17 cellular contexts compared by ENCODE assay signal in genomic region chr7:116291937-116292336, GRCh38.
DNase-seq lines count a peak whose midpoint lies in the region; ATAC-seq and TF ChIP-seq lines count a peak whose summit lies in the region.
"Had no signal": no experiment of that assay in that cellular context is flagged by ENCODE, and none has a peak within 500 bp of the region (broad histone marks: within the 10 kb centered on the region; RNA-seq: fewer than 3 reads in every experiment).

No MANE protein-coding gene starts in this region.

- H3K27ac ChIP-seq in RWPE2 (ENCODE audit: poor library complexity, severe bottlenecking) (peak overlapping the region; percentile 29), osteoblast (ENCODE audit: low read depth, low read length) (no peak overlapping the region)
- H3K27ac ChIP-seq: 22Rv1, C4-2B, HL-60 had no signal

- H3K27ac Mint-ChIP-seq in activated CD4-positive, alpha-beta T cell treated with anti-CD3 and anti-CD28 coated beads, Interleukin-2, amount 10 ng/mL, durations not matched to agents 24 days and 14 days: no peak overlapping the region
- H3K27ac Mint-ChIP-seq: CD4-positive, alpha-beta T cell; GM23338; HFFc6 had no signal

- H3K9me3 Mint-ChIP-seq in activated CD4-positive, alpha-beta T cell treated with anti-CD3 and anti-CD28 coated beads, Interleukin-2, amount 10 ng/mL, durations not matched to agents 24 days and 14 days: peaks cover 3% of the 10 kb centered on the region

- H3K36me3 ChIP-seq in RWPE2 (ENCODE audit: low read depth): no peaks in the 10 kb centered on the region
- H3K36me3 ChIP-seq in osteoblast (ENCODE audit: insufficient read depth, low read length): no peaks in the 10 kb centered on the region

- TF ChIP-seq CTCF in RWPE2 (IDR thresholded peaks at IDR 0.05; ENCODE audit: poor library complexity, severe bottlenecking) (no peak), osteoblast (IDR thresholded peaks at IDR 0.05; ENCODE audit: extremely low read depth, low read depth, low read length) (no peak), lower leg skin (IDR thresholded peaks at IDR 0.05) (no peak)

- WGBS in lower leg skin, 2 donors: 100% methylated on average over 1 of the region's 1 CpG

- H3K4me3 ChIP-seq in RWPE2 (ENCODE audit: severe bottlenecking): no peak overlapping the region
- H3K4me3 ChIP-seq in osteoblast (ENCODE audit: insufficient read depth, low read length): no peak overlapping the region
- H3K4me3 ChIP-seq in lower leg skin (ENCODE audit: low read depth, poor library complexity, severe bottlenecking): no peak overlapping the region
- H3K4me3 ChIP-seq: A549, GM23338 had no signal

- H4K20me1 ChIP-seq in osteoblast (ENCODE audit: insufficient read depth, low read length): no peaks in the 10 kb centered on the region

- H3K79me2 ChIP-seq in osteoblast (ENCODE audit: insufficient read depth, low read length): no peaks in the 10 kb centered on the region

- H2AFZ ChIP-seq in osteoblast (ENCODE audit: low read length): peak overlapping the region; percentile 7
- H2AFZ ChIP-seq: GM23338 had no signal

- H3K4me3 Mint-ChIP-seq in activated CD4-positive, alpha-beta T cell treated with anti-CD3 and anti-CD28 coated beads, Interleukin-2, amount 10 ng/mL, durations not matched to agents 24 days and 14 days: no peak overlapping the region
- H3K4me3 Mint-ChIP-seq: CD4-positive, alpha-beta T cell; GM23338; HFFc6 had no signal

- H3K4me2 ChIP-seq in osteoblast (ENCODE audit: insufficient read depth, low read length): no peak overlapping the region
- H3K4me2 ChIP-seq: A549, GM23338 had no signal

- H3K4me1 ChIP-seq in RWPE2 (ENCODE audit: insufficient read depth, poor library complexity, severe bottlenecking): peaks cover 19% of the 10 kb centered on the region
- no peaks in the 10 kb centered on the region for H3K4me1 ChIP-seq in osteoblast (ENCODE audit: insufficient read depth, low read length)
- H3K4me1 ChIP-seq: Caco-2 had no signal

- ATAC-seq in RWPE2 (ENCODE audit: low read depth): no peak
- ATAC-seq: GM23338 had no signal

- H3K27me3 Mint-ChIP-seq in activated CD4-positive, alpha-beta T cell treated with anti-CD3 and anti-CD28 coated beads, Interleukin-2, amount 10 ng/mL, durations not matched to agents 24 days and 14 days: peaks cover 16% of the 10 kb centered on the region

- H3K4me1 Mint-ChIP-seq in activated CD4-positive, alpha-beta T cell treated with anti-CD3 and anti-CD28 coated beads, Interleukin-2, amount 10 ng/mL, durations not matched to agents 24 days and 14 days: no peaks in the 10 kb centered on the region
- H3K4me1 Mint-ChIP-seq: GM23338 had no signal

- intact Hi-C loops in activated CD4-positive, alpha-beta T cell treated with anti-CD3 and anti-CD28 coated beads, Interleukin-2, amount 10 ng/mL, durations not matched to agents 24 days and 14 days (cut with micrococcal nuclease): no loop called here
- intact Hi-C loops in lower leg skin (cut with DNase I; ENCODE audit: low total_unique reads): no loop called here

- H3K36me3 Mint-ChIP-seq in activated CD4-positive, alpha-beta T cell treated with anti-CD3 and anti-CD28 coated beads, Interleukin-2, amount 10 ng/mL, durations not matched to agents 24 days and 14 days (ENCODE audit: low read depth): no peaks in the 10 kb centered on the region

- DNase-seq in activated CD4-positive, alpha-beta T cell treated with anti-CD3 and anti-CD28 coated beads, Interleukin-2, amount 10 ng/mL, durations not matched to agents 24 days and 14 days: peak; percentile 8
- no peak for DNase-seq in activated CD4-positive, alpha-beta T cell treated with anti-CD3 and anti-CD28 coated beads for 1 hour
- DNase-seq in RWPE2 (ENCODE audit: low spot score): no peak
- DNase-seq in osteoblast (ENCODE audit: insufficient read length, low spot score, missing footprints): no peak
- DNase-seq in NCI-H2081 (lab: John Stamatoyannopoulos, UW): no peak
- DNase-seq in lower leg skin (ENCODE audit: low spot score in 2 of 2): no peak
- DNase-seq in activated CD8-positive, alpha-beta memory T cell treated with anti-CD3 and anti-CD28 coated beads, Interleukin-2, amount 50 U/mL, for 48 hours: no peak
- DNase-seq: AML-193; Caco-2; CD4-positive, alpha-beta T cell; HCEC 1CT; HFFc6 had no signal

- TF ChIP-seq POLR2A in lower leg skin (IDR thresholded peaks at IDR 0.05): no peak

- H3K27me3 ChIP-seq in RWPE2 (ENCODE audit: insufficient read depth, poor library complexity, severe bottlenecking) (no peaks in the 10 kb centered on the region), osteoblast (ENCODE audit: insufficient read depth, low read length) (no peaks in the 10 kb centered on the region)

- peaks cover 8% of the 10 kb centered on the region for H3K9me3 ChIP-seq in RWPE2 (ENCODE audit: severe bottlenecking)
- H3K9me3 ChIP-seq in osteoblast (ENCODE audit: low read depth, low read length): no peaks in the 10 kb centered on the region
- H3K9me3 ChIP-seq: Caco-2 had no signal
